In the genomic region with DNA sequence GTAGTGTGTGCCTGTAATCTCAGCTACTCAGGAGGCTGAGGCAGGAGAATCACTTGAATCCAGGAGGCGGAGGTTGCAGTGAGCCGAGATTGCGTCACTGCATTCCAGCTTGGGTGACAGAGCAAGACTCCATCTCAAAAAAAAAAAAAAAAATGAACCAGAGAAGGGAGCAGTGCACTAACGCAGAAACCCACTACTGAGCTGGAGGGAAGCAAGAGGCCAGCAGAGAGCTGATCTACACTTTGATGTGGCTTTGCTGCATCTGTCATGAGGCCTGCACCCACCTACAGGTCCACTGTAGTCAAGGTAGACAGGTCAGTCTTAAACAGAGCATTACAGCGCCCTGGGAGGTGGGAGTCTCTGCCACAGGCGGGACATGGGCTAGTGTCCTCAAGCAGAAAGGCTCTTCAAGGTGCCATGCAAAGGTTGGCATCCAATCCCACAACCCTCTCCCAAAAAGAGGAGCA, we compare ENCODE assay signal across 23 cellular contexts. TPM values are rescaled to one million over a fixed set of nuclear protein-coding genes. Genes with fewer than 3 reads are reported as not detected.
"Had no signal": no experiment of that assay in that cellular context is flagged by ENCODE, and none has a peak within 500 bp of the region (broad histone marks: within the 10 kb centered on the region; RNA-seq: fewer than 3 reads in every experiment).

No MANE protein-coding gene starts in this region.

- ATAC-seq: activated naive CD4-positive, alpha-beta T cell treated with anti-CD3 and anti-CD28 coated beads, Interleukin-2, amount 50 U/mL, for 72 hours; body of pancreas; gastrocnemius medialis; heart right ventricle; left lung; stimulated activated effector memory CD8-positive, alpha-beta T cell treated with anti-CD3 and anti-CD28 coated beads, Interleukin-12 subunit alpha, Interleukin-12 subunit beta, amount 100 ng/mL, for 72 hours; T-cell had no signal

- H3K4me3 Mint-ChIP-seq: activated CD4-positive, alpha-beta memory T cell treated with anti-CD3 and anti-CD28 coated beads for 36 hours; naive B cell; neural progenitor cell; stimulated activated effector memory CD8-positive, alpha-beta T cell treated with anti-CD3 and anti-CD28 coated beads, Interleukin-12 subunit alpha, Interleukin-12 subunit beta, amount 100 ng/mL, for 72 hours; T-cell had no signal

- H3K4me1 Mint-ChIP-seq: naive B cell; stimulated activated effector memory CD8-positive, alpha-beta T cell treated with anti-CD3 and anti-CD28 coated beads, Interleukin-12 subunit alpha, Interleukin-12 subunit beta, amount 100 ng/mL, for 72 hours; T-cell had no signal

- DNase-seq: activated CD4-positive, alpha-beta memory T cell treated with anti-CD3 and anti-CD28 coated beads for 36 hours; activated CD4-positive, CD25-positive, alpha-beta regulatory T cell treated with anti-CD3 and anti-CD28 coated beads, Interleukin-2, amount 50 U/mL, for 72 hours; activated gamma-delta T cell; activated T-cell treated with anti-CD3 and anti-CD28 coated beads, Interleukin-2, amount 50 U/mL, for 48 hours; amniotic stem cell; body of pancreas; caudate nucleus; gastrocnemius medialis; heart right ventricle; kidney; left lung; mammary epithelial cell; naive B cell; T-cell; T-helper 9 cell; thyroid gland; uterus had no signal

- H3K9me3 Mint-ChIP-seq: activated CD4-positive, alpha-beta memory T cell treated with anti-CD3 and anti-CD28 coated beads for 36 hours; activated naive CD4-positive, alpha-beta T cell treated with anti-CD3 and anti-CD28 coated beads, Interleukin-2, amount 50 U/mL, for 72 hours; neural progenitor cell; stimulated activated effector memory CD8-positive, alpha-beta T cell treated with anti-CD3 and anti-CD28 coated beads, Interleukin-12 subunit alpha, Interleukin-12 subunit beta, amount 100 ng/mL, for 72 hours had no signal

- FAIRE-seq: colon, endothelial cell of umbilical vein, kidney had no signal

- H3K36me3 Mint-ChIP-seq: activated CD4-positive, alpha-beta memory T cell treated with anti-CD3 and anti-CD28 coated beads for 36 hours; activated naive CD4-positive, alpha-beta T cell treated with anti-CD3 and anti-CD28 coated beads, Interleukin-2, amount 50 U/mL, for 72 hours; naive B cell; neural progenitor cell; stimulated activated effector memory CD8-positive, alpha-beta T cell treated with anti-CD3 and anti-CD28 coated beads, Interleukin-12 subunit alpha, Interleukin-12 subunit beta, amount 100 ng/mL, for 72 hours; T-cell had no signal

- H3K4me3 ChIP-seq: body of pancreas, gastrocnemius medialis, heart right ventricle, left lung, neural progenitor cell, thyroid gland, uterus had no signal

- H3K27ac Mint-ChIP-seq: activated CD4-positive, alpha-beta memory T cell treated with anti-CD3 and anti-CD28 coated beads for 36 hours; activated naive CD4-positive, alpha-beta T cell treated with anti-CD3 and anti-CD28 coated beads, Interleukin-2, amount 50 U/mL, for 72 hours; neural progenitor cell; stimulated activated effector memory CD8-positive, alpha-beta T cell treated with anti-CD3 and anti-CD28 coated beads, Interleukin-12 subunit alpha, Interleukin-12 subunit beta, amount 100 ng/mL, for 72 hours; T-cell had no signal

RNA-seq across cellular contexts. Expression of gene MAT1A, which starts 30.0 kb away (rescaled TPM):
- total RNA-seq: activated CD4-positive, alpha-beta memory T cell treated with anti-CD3 and anti-CD28 coated beads for 36 hours; activated naive CD4-positive, alpha-beta T cell treated with anti-CD3 and anti-CD28 coated beads, Interleukin-2, amount 50 U/mL, for 72 hours; endothelial cell of umbilical vein; mononuclear cell had no signal
